In the genomic region with DNA sequence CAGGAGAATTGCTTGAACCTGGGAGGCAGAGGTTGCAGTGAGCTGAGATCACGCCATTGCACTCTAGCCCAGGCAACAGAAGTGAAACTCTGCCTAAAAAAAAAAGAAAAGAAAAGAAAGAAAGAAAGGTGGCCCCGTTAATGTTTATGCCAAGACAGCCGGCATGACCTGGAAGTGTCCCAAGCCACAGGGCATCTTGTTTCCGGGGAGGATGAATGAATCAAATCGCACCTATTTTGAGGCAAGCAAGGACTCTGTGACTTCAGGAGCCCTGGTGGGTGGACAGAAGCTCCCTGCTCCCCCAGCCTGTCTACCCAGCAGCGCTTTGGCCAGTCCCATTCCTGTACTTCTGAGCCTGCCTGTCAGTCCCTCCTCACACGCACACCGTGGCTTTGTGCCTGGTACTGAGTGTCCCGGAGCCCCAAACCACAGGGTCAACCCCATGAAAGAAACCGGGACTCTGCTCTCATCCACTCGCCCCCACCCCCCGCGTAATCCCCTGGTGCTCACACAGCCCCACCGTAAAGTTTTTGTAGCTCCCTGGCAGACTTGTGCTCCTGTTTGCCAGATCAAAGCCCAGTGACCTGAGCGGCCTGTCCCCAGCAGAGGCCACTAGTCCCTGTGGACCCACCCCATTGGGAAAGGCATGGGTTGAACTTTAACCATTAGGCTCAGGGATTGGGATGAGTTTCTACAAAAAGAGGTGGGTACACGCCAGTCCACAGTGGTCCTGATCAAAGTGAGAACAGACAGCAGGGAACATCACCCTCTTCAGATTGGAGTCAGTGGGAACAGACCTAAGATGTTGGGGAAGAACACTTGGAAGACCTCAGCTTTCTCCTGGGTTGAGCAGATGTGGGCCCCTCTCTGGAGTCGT, we compare ENCODE assay signal across 8 cellular contexts. TPM values are rescaled to one million over a fixed set of nuclear protein-coding genes. Genes with fewer than 3 reads are reported as not detected.
DNase-seq lines count a peak whose midpoint lies in the region; ATAC-seq and TF ChIP-seq lines count a peak whose summit lies in the region.

No MANE protein-coding gene starts in this region.

- no peaks in the 10 kb centered on the region for H3F3A ChIP-seq in smooth muscle cell (ENCODE audit: low read depth)

- H3K27ac ChIP-seq in AG04450 (ENCODE audit: low read depth, low read length) (peak overlapping the region; percentile 21), HUES48 (ENCODE audit: low read depth, low read length) (no peak overlapping the region), hepatocyte (peak overlapping the region; percentile 97), smooth muscle cell (ENCODE audit: low read depth) (peak overlapping the region; percentile 93)

- DNase-seq in AG04450 (ENCODE audit: low read depth, low spot score): no peak
- peak; percentile 37 for DNase-seq in hepatocyte (ENCODE audit: low spot score)
- no peak for DNase-seq in smooth muscle cell (lab: John Stamatoyannopoulos, UW; ENCODE audit: unreplicated experiment)
- DNase-seq in NCI-H345 (lab: John Stamatoyannopoulos, UW): no peak
- DNase-seq in iPS-NIHi7 (ENCODE audit: extremely low spot score): no peak

- H3K9me2 ChIP-seq in hepatocyte (replicated peaks; ENCODE audit: insufficient read depth): no peaks in the 10 kb centered on the region

- peaks cover 25% of the 10 kb centered on the region for H3K4me1 Mint-ChIP-seq in activated naive CD4-positive, alpha-beta T cell treated with anti-CD3 and anti-CD28 coated beads, Interleukin-2, amount 50 U/mL, for 24 hours

- no peak for TF ChIP-seq CTCF in AG04450 (IDR thresholded peaks at IDR 0.05; ENCODE audit: low read depth, low read length)
- no peak for TF ChIP-seq CTCF in hepatocyte (IDR thresholded peaks at IDR 0.05; ENCODE audit: poor library complexity)
- no peak for TF ChIP-seq CTCF in smooth muscle cell (IDR thresholded peaks at IDR 0.05; ENCODE audit: borderline replicate concordance, insufficient read depth, poor library complexity, severe bottlenecking)

- peak overlapping the region; percentile 91 for H3K27ac Mint-ChIP-seq in activated naive CD4-positive, alpha-beta T cell treated with anti-CD3 and anti-CD28 coated beads, Interleukin-2, amount 50 U/mL, for 24 hours

- H3K27me3 Mint-ChIP-seq in activated naive CD4-positive, alpha-beta T cell treated with anti-CD3 and anti-CD28 coated beads, Interleukin-2, amount 50 U/mL, for 24 hours: no peaks in the 10 kb centered on the region

- H3K4me1 ChIP-seq in HUES48 (ENCODE audit: control insufficient read depth, insufficient read depth, low read length) (peaks cover 6% of the 10 kb centered on the region; the same call in 1 of the 2 replicates), hepatocyte (ENCODE audit: insufficient read depth) (peaks cover 5% of the 10 kb centered on the region), smooth muscle cell (ENCODE audit: low read depth) (peaks cover 6% of the 10 kb centered on the region)

- peak; percentile 1 for ATAC-seq in GM19025 (IDR thresholded peaks at IDR 0.05; ENCODE audit: low read depth, unreplicated experiment)

- H2AFZ ChIP-seq in hepatocyte (peak overlapping the region; percentile 52), smooth muscle cell (ENCODE audit: low read depth) (peak overlapping the region; percentile 69)

- no peaks in the 10 kb centered on the region for H3K27me3 ChIP-seq in AG04450 (ENCODE audit: control insufficient read depth, insufficient read depth, low read length)
- H3K27me3 ChIP-seq in HUES48 (ENCODE audit: control insufficient read depth, insufficient read depth, low read length): no peaks in the 10 kb centered on the region
- H3K27me3 ChIP-seq in hepatocyte: no peaks in the 10 kb centered on the region
- H3K27me3 ChIP-seq in smooth muscle cell (ENCODE audit: low read depth): no peaks in the 10 kb centered on the region

- H3K4me2 ChIP-seq in hepatocyte (peak overlapping the region; percentile 77), smooth muscle cell (peak overlapping the region; percentile 91)

- H3K9me3 ChIP-seq in AG04450 (ENCODE audit: control insufficient read depth, insufficient read depth, low read length): no peaks in the 10 kb centered on the region; the same call in 1 of the 2 replicates
- no peaks in the 10 kb centered on the region for H3K9me3 ChIP-seq in HUES48 (ENCODE audit: control insufficient read depth, insufficient read depth, low read length)
- H3K9me3 ChIP-seq in hepatocyte (ENCODE audit: low read depth): no peaks in the 10 kb centered on the region
- H3K9me3 ChIP-seq in smooth muscle cell (replicated peaks; ENCODE audit: low read depth): no peaks in the 10 kb centered on the region

- no peaks in the 10 kb centered on the region for H3K9me3 Mint-ChIP-seq in activated naive CD4-positive, alpha-beta T cell treated with anti-CD3 and anti-CD28 coated beads, Interleukin-2, amount 50 U/mL, for 24 hours

- H3K79me2 ChIP-seq in hepatocyte (peaks cover 18% of the 10 kb centered on the region), smooth muscle cell (ENCODE audit: low read depth) (peaks cover 26% of the 10 kb centered on the region)

- H3K36me3 ChIP-seq in HUES48 (ENCODE audit: control insufficient read depth, insufficient read depth, low read length) (no peaks in the 10 kb centered on the region), hepatocyte (replicated peaks; ENCODE audit: insufficient read depth, low read depth) (no peaks in the 10 kb centered on the region), smooth muscle cell (ENCODE audit: low read depth) (no peaks in the 10 kb centered on the region)

- POLR2A ChIA-PET in AG04450 (lab: Yijun Ruan, JAX): interaction anchor here (0.6 to 1.2 kb wide), 4 partner anchors 8 to 33 kb away, joined by 3 to 6 read pairs (median 4); no protein-coding TSS in a partner anchor

- WGBS in hepatocyte (ENCODE audit: low lambda C conversion rate, missing lambda C conversion rate): 61% methylated on average over 16 of the region's 17 CpGs
- 68% methylated on average over 17 of the region's 17 CpGs for WGBS in smooth muscle cell (ENCODE audit: low lambda C conversion rate)

- CTCF ChIA-PET in AG04450 (lab: Charles Lee): interaction anchor here (1.2 kb wide), 1 partner anchor 244 kb away, joined by 3 read pairs; no protein-coding TSS in a partner anchor

- H3K9ac ChIP-seq in HUES48 (ENCODE audit: low read depth, low read length) (no peak overlapping the region), smooth muscle cell (ENCODE audit: low read depth) (no peak overlapping the region)

- peak overlapping the region; percentile 81 for H3K4me3 Mint-ChIP-seq in activated naive CD4-positive, alpha-beta T cell treated with anti-CD3 and anti-CD28 coated beads, Interleukin-2, amount 50 U/mL, for 24 hours

- H4K20me1 ChIP-seq in hepatocyte (ENCODE audit: insufficient read depth, poor library complexity, severe bottlenecking): peaks cover 4% of the 10 kb centered on the region
- peaks cover 20% of the 10 kb centered on the region for H4K20me1 ChIP-seq in smooth muscle cell (ENCODE audit: low read depth)

- H3K4me3 ChIP-seq in AG04450 (ENCODE audit: low read depth, low read length) (peak overlapping the region; percentile 52), HUES48 (ENCODE audit: low read depth, low read length) (peak overlapping the region; percentile 85), hepatocyte (peak overlapping the region; percentile 21), smooth muscle cell (peak overlapping the region; percentile 87)

- H3K36me3 Mint-ChIP-seq in activated naive CD4-positive, alpha-beta T cell treated with anti-CD3 and anti-CD28 coated beads, Interleukin-2, amount 50 U/mL, for 24 hours: no peaks in the 10 kb centered on the region

RNA-seq across cellular contexts. Expression of a gene that starts 19.3 kb away (rescaled TPM):
- 48.9 and 49.5 TPM in 2 replicates for polyA plus RNA-seq in AG04450 (2011; rRNA removed)
- 26.9 and 36.6 TPM in 2 replicates for polyA minus RNA-seq in AG04450 (2011; rRNA and poly(A)+ RNA removed)
- 44.2 and 45.1 TPM in 2 replicates for total RNA-seq in hepatocyte
- 37.6 and 41.0 TPM in 2 replicates for polyA plus RNA-seq in hepatocyte
- 30.3 and 33.3 TPM in 2 replicates for total RNA-seq in smooth muscle cell
- 42.0 and 43.5 TPM in 2 replicates for polyA plus RNA-seq in smooth muscle cell

RNA-seq across cellular contexts. Expression of a gene that starts 34.5 kb away (rescaled TPM):
- polyA plus RNA-seq in AG04450 (2011; rRNA removed) (12.0 and 14.8 TPM in 2 replicates), hepatocyte (33.3 and 37.9 TPM in 2 replicates), smooth muscle cell (37.1 and 37.4 TPM in 2 replicates)
- 16.8 and 18.3 TPM in 2 replicates for polyA minus RNA-seq in AG04450 (2011; rRNA and poly(A)+ RNA removed)
- total RNA-seq in hepatocyte (21.4 and 29.3 TPM in 2 replicates), smooth muscle cell (12.7 and 17.7 TPM in 2 replicates)

RNA-seq across cellular contexts. Expression of a gene that starts 38.8 kb away (rescaled TPM):
- polyA plus RNA-seq in AG04450 (2011; rRNA removed) (0.55 TPM in 1 of 2 replicates, not detected in the other), hepatocyte (2.2 and 5.3 TPM in 2 replicates), smooth muscle cell (3.6 and 8.2 TPM in 2 replicates)
- polyA minus RNA-seq in AG04450 (2011; rRNA and poly(A)+ RNA removed): not detected in 2 replicates
- total RNA-seq in hepatocyte (4.0 TPM in 1 of 2 replicates, not detected in the other), smooth muscle cell (not detected in 2 replicates)

RNA-seq across cellular contexts. Expression of a gene that starts 46.5 kb away (rescaled TPM):
- polyA plus RNA-seq in AG04450 (2011; rRNA removed) (not detected in 2 replicates), hepatocyte (1.5 and 2.3 TPM in 2 replicates), smooth muscle cell (2.8 and 3.7 TPM in 2 replicates)
- polyA minus RNA-seq in AG04450 (2011; rRNA and poly(A)+ RNA removed): 0.51 TPM in 1 of 2 replicates, not detected in the other
- total RNA-seq in hepatocyte (not detected in 2 replicates), smooth muscle cell (0.27 TPM in 1 of 2 replicates, not detected in the other)

RNA-seq across cellular contexts. Expression of a gene that starts 59.4 kb away (rescaled TPM):
- 4.3 and 5.3 TPM in 2 replicates for polyA plus RNA-seq in AG04450 (2011; rRNA removed)
- polyA minus RNA-seq in AG04450 (2011; rRNA and poly(A)+ RNA removed): 5.9 and 6.6 TPM in 2 replicates
- 7.7 and 8.0 TPM in 2 replicates for total RNA-seq in hepatocyte
- 6.1 and 7.1 TPM in 2 replicates for polyA plus RNA-seq in hepatocyte
- total RNA-seq in smooth muscle cell: 7.7 and 9.3 TPM in 2 replicates
- polyA plus RNA-seq in smooth muscle cell: 8.0 and 10.3 TPM in 2 replicates

Comparison
In these comparisons a context has a peak if more than half of its experiments do, and no peak if none do; other contexts are left out.
1. H3K4me3 ChIP-seq: peak in every context shown above with its lines; median percentile 87 in smooth muscle cell; 85 in HUES48; 52 in AG04450; 21 in hepatocyte.